ENCODE assay signal across 8 cellular contexts in the genomic region with DNA sequence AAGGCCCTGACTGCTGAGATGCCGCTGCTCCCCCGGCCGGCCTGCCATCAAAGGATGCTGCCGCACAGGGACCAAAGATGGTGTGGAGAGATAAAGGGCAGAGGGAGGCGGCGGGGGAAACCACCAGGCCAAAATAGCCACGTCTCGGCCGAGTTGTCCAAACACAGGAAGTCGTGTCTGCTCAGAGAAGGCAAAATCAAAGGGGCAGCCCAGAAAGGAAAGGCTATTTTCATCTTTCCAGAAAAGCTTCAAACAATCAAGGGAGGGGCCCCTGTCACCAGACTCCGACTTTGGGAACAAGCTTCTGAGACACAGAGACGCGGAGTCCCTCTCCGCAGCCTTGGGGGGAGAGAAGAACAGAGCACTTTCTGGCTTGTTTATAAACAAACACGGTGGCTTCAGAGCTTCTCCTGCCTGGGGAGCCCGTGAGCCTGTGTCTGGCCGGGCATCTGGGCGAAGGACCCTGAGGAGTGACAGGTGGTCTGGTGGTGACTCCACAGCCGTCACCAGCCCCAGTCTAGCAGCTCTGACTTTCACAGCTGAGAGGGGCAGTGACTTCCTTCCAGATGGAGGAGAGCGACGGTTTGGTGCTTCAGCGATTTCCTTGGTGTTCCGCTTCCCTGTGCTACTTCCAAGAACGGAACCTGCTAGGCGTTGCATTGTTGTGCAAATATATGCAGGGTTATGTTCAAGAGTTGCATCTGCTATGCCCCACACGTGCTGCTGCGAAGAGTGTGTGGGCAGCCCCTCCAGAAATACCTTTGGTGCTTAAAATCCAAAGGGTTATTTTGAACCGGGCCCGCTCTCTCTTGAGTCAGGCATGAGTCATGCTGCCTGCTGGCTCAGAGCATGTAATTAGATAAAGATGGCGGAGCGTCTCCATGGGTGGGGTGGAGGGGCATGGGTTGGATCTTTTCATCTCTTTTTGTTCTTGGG.
DNase-seq lines count a peak whose midpoint lies in the region; TF ChIP-seq lines count a peak whose summit lies in the region.

No MANE protein-coding gene starts in this region.

- TF ChIP-seq CTCF in Loucy (conservative IDR thresholded peaks at IDR 0.05; ENCODE audit: low read length) (no peak), astrocyte of the cerebellum (IDR thresholded peaks at IDR 0.05; ENCODE audit: low read depth, low read length, missing control alignments) (no peak)

- no peaks in the 10 kb centered on the region for H3K27me3 ChIP-seq in Loucy (ENCODE audit: insufficient read depth, low read length, poor library complexity, severe bottlenecking)

- in situ Hi-C loops in astrocyte of the cerebellum (cut with HindIII; ENCODE audit: low sequenced_read_pairs): no loop called here

- H3K9me3 ChIP-seq in Loucy (ENCODE audit: insufficient read depth, low read depth, low read length): no peaks in the 10 kb centered on the region

- peak overlapping the region; percentile 34 for H3K9ac ChIP-seq in Loucy (ENCODE audit: low read depth, low read length, poor library complexity, severe bottlenecking)

- peak overlapping the region; percentile 7 for H3K4me3 ChIP-seq in Loucy (ENCODE audit: low read length, poor library complexity, severe bottlenecking)
- H3K4me3 ChIP-seq in astrocyte of the cerebellum (ENCODE audit: low read depth, low read length): no peak overlapping the region

- no peaks in the 10 kb centered on the region for H3F3A ChIP-seq in Loucy (ENCODE audit: low read depth)

- peaks cover 33% of the 10 kb centered on the region for H3K4me1 ChIP-seq in Loucy (ENCODE audit: insufficient read depth, low read length, poor library complexity, severe bottlenecking)

- H4K20me1 ChIP-seq in Loucy (ENCODE audit: insufficient read depth, low read length, poor library complexity, severe bottlenecking): no peaks in the 10 kb centered on the region

- DNase-seq in activated CD4-positive, alpha-beta T cell treated with anti-CD3 and anti-CD28 coated beads, Interleukin-2, amount 50 U/mL, for 48 hours: peak; percentile 28 to 40
- no peak for DNase-seq in activated CD4-positive, alpha-beta T cell treated with anti-CD3 and anti-CD28 coated beads for 1 hour
- DNase-seq in astrocyte of the cerebellum (ENCODE audit: low read depth) (peak; percentile 65), iris pigment epithelial cell (ENCODE audit: low read depth) (peak; percentile 70), SKM-1 (lab: John Stamatoyannopoulos, UW; ENCODE audit: unreplicated experiment) (no peak), NCI-H510A treated with DMSO at 0.1 percent for 48 hours (lab: John Stamatoyannopoulos, UW) (no peak)
- DNase-seq in stimulated activated CD4-positive, alpha-beta T cell treated with anti-CD3 and anti-CD28 coated beads, Interleukin-4, amount 100 ng/mL, for 4 hours: peak; percentile 18 to 55

- no peaks in the 10 kb centered on the region for H3K36me3 ChIP-seq in Loucy (ENCODE audit: insufficient read depth, low read length)

- H3K4me2 ChIP-seq in Loucy (ENCODE audit: low read depth, low read length, poor library complexity, severe bottlenecking): peak overlapping the region; percentile 64

- no peaks in the 10 kb centered on the region for H3K79me2 ChIP-seq in Loucy (ENCODE audit: insufficient read depth, low read length)

- H3K9me2 ChIP-seq in Loucy (replicated peaks; ENCODE audit: low read depth, low read length): no peaks in the 10 kb centered on the region

- H2AFZ ChIP-seq in Loucy (ENCODE audit: low read length): no peak overlapping the region

Comparison
In these comparisons a context has a peak if more than half of its experiments do, and no peak if none do; other contexts are left out.
1. DNase-seq: peak in activated CD4-positive, alpha-beta T cell treated with anti-CD3 and anti-CD28 coated beads, Interleukin-2, amount 50 U/mL, for 48 hours (2 of 2), astrocyte of the cerebellum (single experiment), iris pigment epithelial cell (single experiment) and stimulated activated CD4-positive, alpha-beta T cell treated with anti-CD3 and anti-CD28 coated beads, Interleukin-4, amount 100 ng/mL, for 4 hours (2 of 2); none in activated CD4-positive, alpha-beta T cell treated with anti-CD3 and anti-CD28 coated beads for 1 hour (single experiment), SKM-1 (single experiment) and NCI-H510A treated with DMSO at 0.1 percent for 48 hours (single experiment).